In genomic region chr1:99003911-99004269, GRCh38 we compare ENCODE assay signal across 11 cellular contexts. TPM values are rescaled to one million over a fixed set of nuclear protein-coding genes. Genes with fewer than 3 reads are reported as not detected.
DNase-seq lines count a peak whose midpoint lies in the region; ATAC-seq and TF ChIP-seq lines count a peak whose summit lies in the region.
"Had no signal": no experiment of that assay in that cellular context is flagged by ENCODE, and none has a peak within 500 bp of the region (broad histone marks: within the 10 kb centered on the region; RNA-seq: fewer than 3 reads in every experiment).

No MANE protein-coding gene starts in this region.

- DNase-seq in A673 (ENCODE audit: low spot score) (no peak), GM23248 (no peak), brain microvascular endothelial cell (no peak), mesenchymal stem cell (no peak), SKM-1 (lab: John Stamatoyannopoulos, UW; ENCODE audit: unreplicated experiment) (no peak), body of pancreas (no peak), OCI-LY7 (ENCODE audit: low spot score) (no peak), esophagus squamous epithelium (lab: John Stamatoyannopoulos, UW) (no peak)

- CTCF ChIA-PET in A673 (lab: Charles Lee) (no interaction called here), OCI-LY7 (lab: Charles Lee; ENCODE audit: unreplicated experiment) (no interaction called here)

- no peak overlapping the region for H4K91ac ChIP-seq in mesenchymal stem cell (ENCODE audit: low read length)

- H3K9me3 ChIP-seq in A673 (ENCODE audit: low read depth, low read length, poor library complexity, severe bottlenecking) (no peaks in the 10 kb centered on the region), GM23248 (ENCODE audit: low read depth) (no peaks in the 10 kb centered on the region), mesenchymal stem cell (ENCODE audit: control insufficient read depth, low read length) (no peaks in the 10 kb centered on the region), body of pancreas (no peaks in the 10 kb centered on the region), OCI-LY7 (ENCODE audit: low read length) (no peaks in the 10 kb centered on the region), esophagus squamous epithelium (no peaks in the 10 kb centered on the region)

- no TSS peak for BruUV-seq in A673 (replicated peaks; lab: Mats Ljungman, UMichigan)
- no TSS peak for BruUV-seq in OCI-LY7 (replicated peaks; lab: Mats Ljungman, UMichigan)

- no peak overlapping the region for H2AK5ac ChIP-seq in mesenchymal stem cell (ENCODE audit: low read length, severe bottlenecking)

- TF ChIP-seq POLR2A in body of pancreas (IDR thresholded peaks at IDR 0.05) (no peak), esophagus squamous epithelium (IDR thresholded peaks at IDR 0.05) (no peak)

- H3K14ac ChIP-seq in mesenchymal stem cell (ENCODE audit: low read length in 2 of 2): no peak overlapping the region

- no peak overlapping the region for H2BK15ac ChIP-seq in mesenchymal stem cell (ENCODE audit: low read depth, poor library complexity, severe bottlenecking)

- in situ Hi-C loops in GM23248 (cut with MboI): no loop called here
- in situ Hi-C loops in brain microvascular endothelial cell (cut with HindIII; ENCODE audit: low pct_ligation_motif_present, low sequenced_read_pairs): no loop called here

- TF ChIP-seq CTCF in A673 (conservative IDR thresholded peaks at IDR 0.05; ENCODE audit: low read depth, low read length) (no peak), brain microvascular endothelial cell (IDR thresholded peaks at IDR 0.05; ENCODE audit: low read depth, low read length, missing control alignments) (no peak), body of pancreas (IDR thresholded peaks at IDR 0.05) (no peak), OCI-LY7 (conservative IDR thresholded peaks at IDR 0.05; ENCODE audit: low read length) (no peak), esophagus squamous epithelium (IDR thresholded peaks at IDR 0.05) (no peak)

- WGBS in GM23248 (ENCODE audit: low coverage in 1 of 2, low lambda C conversion rate in 2 of 2, missing lambda C conversion rate in 2 of 2), 2 experiments: 24% methylated on average over 15 to 19 of the region's 19 CpGs
- WGBS in mesenchymal stem cell: 10% methylated on average over 13 of the region's 19 CpGs
- WGBS in body of pancreas, 2 donors: 9 to 16% methylated on average over 18 to 19 of the region's 19 CpGs
- 19 to 20% methylated on average over 9 to 13 of the region's 19 CpGs for WGBS in esophagus squamous epithelium, 2 donors

- H3K4me2 ChIP-seq in GM23248 (ENCODE audit: unreplicated experiment): peak overlapping the region; percentile 88
- H3K4me2 ChIP-seq in mesenchymal stem cell (ENCODE audit: low read length, poor library complexity, severe bottlenecking): peak overlapping the region; percentile 53
- H3K4me2 ChIP-seq in OCI-LY7 (ENCODE audit: low read length): no peak overlapping the region

- H2AFZ ChIP-seq in GM23248 (0 out of 2 replicates have a peak overlapping the region, but pooled peaks have one; percentile 55), mesenchymal stem cell (ENCODE audit: low read depth, low read length) (no peak overlapping the region), OCI-LY7 (ENCODE audit: low read length) (no peak overlapping the region)

- peaks cover 77% of the 10 kb centered on the region for H3K27me3 ChIP-seq in A673 (replicated peaks; ENCODE audit: insufficient read depth, low read depth, low read length, poor library complexity)
- H3K27me3 ChIP-seq in GM23248 (replicated peaks; ENCODE audit: insufficient read depth): peaks cover 34% of the 10 kb centered on the region
- peaks cover 34% of the 10 kb centered on the region for H3K27me3 ChIP-seq in brain microvascular endothelial cell (replicated peaks)
- peaks cover 12 to 47% of the 10 kb centered on the region in 2 experiments for H3K27me3 ChIP-seq in mesenchymal stem cell (ENCODE audit: control insufficient read depth in 1 of 2, insufficient read depth in 1 of 2, low read length in 2 of 2)
- peaks cover 0 to 12% of the 10 kb centered on the region in 2 donors for H3K27me3 ChIP-seq in body of pancreas
- peaks cover 15 to 71% (median 19%) of the 10 kb centered on the region in 4 donors for H3K27me3 ChIP-seq in esophagus squamous epithelium

- H3K79me1 ChIP-seq in mesenchymal stem cell (replicated peaks; ENCODE audit: low read length, poor library complexity, severe bottlenecking): peaks cover 2% of the 10 kb centered on the region

- H2BK12ac ChIP-seq in mesenchymal stem cell (ENCODE audit: low read length in 2 of 2): no peak overlapping the region

- H3K9me2 ChIP-seq in GM23248 (ENCODE audit: insufficient read depth) (no peaks in the 10 kb centered on the region), OCI-LY7 (ENCODE audit: insufficient read depth, low read length) (no peaks in the 10 kb centered on the region)

- H3K79me2 ChIP-seq in GM23248 (ENCODE audit: insufficient read depth) (no peaks in the 10 kb centered on the region), OCI-LY7 (ENCODE audit: insufficient read depth, low read depth, low read length) (no peaks in the 10 kb centered on the region)

- intact Hi-C loops in A673 (cut with micrococcal nuclease; ENCODE audit: unreplicated experiment) (no loop called here), body of pancreas (cut with DNase I) (no loop called here), OCI-LY7 (cut with micrococcal nuclease; ENCODE audit: unreplicated experiment) (no loop called here), esophagus squamous epithelium (cut with DNase I) (no loop called here)

- no peak for ATAC-seq in body of pancreas

- H3K36me3 ChIP-seq in A673 (ENCODE audit: insufficient read depth, low read length, poor library complexity, severe bottlenecking) (no peaks in the 10 kb centered on the region), GM23248 (ENCODE audit: low read depth) (no peaks in the 10 kb centered on the region), brain microvascular endothelial cell (replicated peaks) (no peaks in the 10 kb centered on the region), mesenchymal stem cell (ENCODE audit: control insufficient read depth in 1 of 2, insufficient read depth in 2 of 2, low read depth in 1 of 2, low read length in 2 of 2) (no peaks in the 10 kb centered on the region), body of pancreas (replicated peaks in 1 of 2; ENCODE audit: insufficient read depth in 1 of 2, low read depth in 2 of 2) (no peaks in the 10 kb centered on the region), OCI-LY7 (ENCODE audit: insufficient read depth, low read length) (no peaks in the 10 kb centered on the region), esophagus squamous epithelium (no peaks in the 10 kb centered on the region)

- H3F3A ChIP-seq in GM23248 (ENCODE audit: insufficient read depth): no peaks in the 10 kb centered on the region

- POLR2A ChIA-PET in A673 (lab: Charles Lee; ENCODE audit: low non-redundant PET): no interaction called here
- POLR2A ChIA-PET in OCI-LY7 (lab: Charles Lee): no interaction called here

- H3K4ac ChIP-seq in mesenchymal stem cell (ENCODE audit: low read depth in 1 of 2, low read length in 2 of 2): no peak overlapping the region

- no peak overlapping the region for H3K18ac ChIP-seq in mesenchymal stem cell (ENCODE audit: low read depth in 1 of 2, low read length in 2 of 2)

- H3K27ac ChIP-seq in A673 (ENCODE audit: low read depth, low read length, poor library complexity, severe bottlenecking): no peak overlapping the region
- no peak overlapping the region for H3K27ac ChIP-seq in GM23248
- H3K27ac ChIP-seq in brain microvascular endothelial cell: no peak overlapping the region
- no peak overlapping the region for H3K27ac ChIP-seq in mesenchymal stem cell (ENCODE audit: low read length, poor library complexity, severe bottlenecking)
- no peak overlapping the region for H3K27ac ChIP-seq in body of pancreas
- no peak overlapping the region for H3K27ac ChIP-seq in OCI-LY7 (ENCODE audit: low read depth, low read length, poor library complexity, severe bottlenecking)
- H3K27ac ChIP-seq in esophagus squamous epithelium: no peak overlapping the region
- H3K27ac ChIP-seq: epithelial cell of prostate had no signal

- no peaks in the 10 kb centered on the region for H3K4me1 ChIP-seq in A673 (ENCODE audit: insufficient read depth, low read length, poor library complexity, severe bottlenecking)
- H3K4me1 ChIP-seq in GM23248 (ENCODE audit: insufficient read depth): peaks cover 4% of the 10 kb centered on the region
- peaks cover 12% of the 10 kb centered on the region for H3K4me1 ChIP-seq in mesenchymal stem cell (ENCODE audit: control insufficient read depth, insufficient read depth, low read depth, low read length)
- peaks cover 13% of the 10 kb centered on the region for H3K4me1 ChIP-seq in body of pancreas
- no peaks in the 10 kb centered on the region for H3K4me1 ChIP-seq in OCI-LY7 (ENCODE audit: insufficient read depth, low read length, poor library complexity, severe bottlenecking)
- peaks cover 0 to 17% (median 10%) of the 10 kb centered on the region in 3 donors for H3K4me1 ChIP-seq in esophagus squamous epithelium

- no peak overlapping the region for H2BK5ac ChIP-seq in mesenchymal stem cell (ENCODE audit: low read depth, low read length, poor library complexity, severe bottlenecking)

- peak overlapping the region; percentile 36 for H3K4me3 ChIP-seq in A673 (ENCODE audit: low read depth, low read length, poor library complexity, severe bottlenecking)
- H3K4me3 ChIP-seq in GM23248: peak overlapping the region; percentile 70
- H3K4me3 ChIP-seq in brain microvascular endothelial cell (ENCODE audit: low read depth, low read length): peak overlapping the region; percentile 52
- H3K4me3 ChIP-seq in mesenchymal stem cell (ENCODE audit: insufficient read depth in 1 of 2, low read depth in 1 of 2, low read length in 2 of 2): peak overlapping the region; percentile 54 to 72
- H3K4me3 ChIP-seq in body of pancreas: no peak overlapping the region
- H3K4me3 ChIP-seq in OCI-LY7 (ENCODE audit: low read depth, low read length, poor library complexity, severe bottlenecking): no peak overlapping the region
- H3K4me3 ChIP-seq in esophagus squamous epithelium: peak overlapping the region in 2 of 4 donors; percentile 38 to 63

- no peak overlapping the region for H2BK120ac ChIP-seq in mesenchymal stem cell (ENCODE audit: low read depth, low read length)

- no peak overlapping the region for H3K23ac ChIP-seq in mesenchymal stem cell (ENCODE audit: low read length in 2 of 2)

- H3K9ac ChIP-seq in GM23248 (no peak overlapping the region), mesenchymal stem cell (ENCODE audit: low read length) (no peak overlapping the region)

- H4K8ac ChIP-seq in mesenchymal stem cell (ENCODE audit: low read length): no peak overlapping the region

- H4K20me1 ChIP-seq in GM23248 (ENCODE audit: insufficient read depth) (no peaks in the 10 kb centered on the region), OCI-LY7 (ENCODE audit: insufficient read depth, low read length) (no peaks in the 10 kb centered on the region)

RNA-seq across cellular contexts. Expression of gene PLPPR5, which starts 0.8 kb away (rescaled TPM):
- total RNA-seq in A673 (2021) (not detected in 2 replicates), body of pancreas (under 1 TPM in 1 of 2 donors, not detected in 1; under 0.01 TPM), OCI-LY7 (2022) (not detected in 2 replicates), esophagus squamous epithelium (not detected)
- not detected in 2 replicates for total RNA-seq in GM23248 (2014; rRNA removed; shearing (Covaris generic))
- not detected in 2 replicates for polyA plus RNA-seq in GM23248 (2016; fragmentation: Nextera tagmentation; extraction: Ambion mirVana)
- polyA plus RNA-seq in mesenchymal stem cell (2013, experiment 1 of 2): not detected
- not detected for polyA plus RNA-seq in mesenchymal stem cell (2013, experiment 2 of 2)
- total RNA-seq in OCI-LY7 (2014; rRNA removed; shearing (Covaris generic)): not detected in 2 replicates
- total RNA-seq: activated CD4-positive, alpha-beta memory T cell treated with anti-CD3 and anti-CD28 coated beads for 36 hours; LHCN-M2 had no signal

Comparison
In these comparisons a context has a peak if more than half of its experiments do, and no peak if none do; other contexts are left out.
1. H3K4me3 ChIP-seq: peak in A673 (single experiment), GM23248 (single experiment), brain microvascular endothelial cell (single experiment) and mesenchymal stem cell (2 of 2); none in body of pancreas (0 of 2) and OCI-LY7 (single experiment).